ENCODE assay signal across 6 cellular contexts in genomic region chr1:44820328-44820944, GRCh38. TPM values are rescaled to one million over a fixed set of nuclear protein-coding genes. Genes with fewer than 3 reads are reported as not detected.
DNase-seq lines count a peak whose midpoint lies in the region; TF ChIP-seq lines count a peak whose summit lies in the region.

No MANE protein-coding gene starts in this region.

- H3K9me3 ChIP-seq in spleen: no peaks in the 10 kb centered on the region

- H3K27me3 ChIP-seq in spleen (replicated peaks in 1 of 7): no peaks in the 10 kb centered on the region

- no peak for TF ChIP-seq POLR2A in spleen (IDR thresholded peaks at IDR 0.05)

- WGBS in spleen, 5 donors: 12 to 25% (median 14%) methylated on average over 13 to 21 of the region's 21 CpGs

- intact Hi-C loops in spleen (cut with DNase I; ENCODE audit: low total_unique reads): loop anchor here (5.0 kb wide), 1 partner anchor 33 kb away; the partner anchor contains the start of gene BEST4

- H3K27ac ChIP-seq in epithelial cell of prostate (peak overlapping the region; percentile 79), spleen (peak overlapping the region; percentile 94 to 99 (median 97))

- no peak for DNase-seq in Jurkat, Clone E6-1 (ENCODE audit: low read depth, low spot score)
- DNase-seq in epithelial cell of prostate (ENCODE audit: low read depth, low spot score) (no peak), spleen (no peak), NCI-H69 (lab: John Stamatoyannopoulos, UW) (no peak), UCSD-AML1 (lab: John Stamatoyannopoulos, UW; ENCODE audit: unreplicated experiment) (no peak)
- no peak for DNase-seq in activated effector memory CD4-positive, alpha-beta T cell treated with anti-CD3 and anti-CD28 coated beads, Interleukin-2, amount 50 U/mL, for 16 hours

- peak overlapping the region; percentile 62 for H3K4me3 ChIP-seq in Jurkat, Clone E6-1 (ENCODE audit: low read length)
- peak overlapping the region; percentile 39 to 75 (median 48) for H3K4me3 ChIP-seq in spleen

- TF ChIP-seq CTCF in spleen (IDR thresholded peaks at IDR 0.05 in 8 of 11, conservative IDR thresholded peaks at IDR 0.05 in 3 of 11): no peak

- peaks cover 0 to 33% (median 28%) of the 10 kb centered on the region in 6 donors for H3K4me1 ChIP-seq in spleen

- no peaks in the 10 kb centered on the region for H3K36me3 ChIP-seq in spleen

RNA-seq across cellular contexts. Expression of gene BTBD19, which starts 12.1 kb away (rescaled TPM):
- polyA plus RNA-seq in Jurkat, Clone E6-1 (2012; ENCODE audit: insufficient read depth, insufficient read length): 0.65 TPM
- total RNA-seq in spleen: 10 to 100 TPM in 1 of 7 donors, 1 to 10 TPM in 6; 2.8 to 11.9 (median 7.3) TPM
- 1 to 10 TPM in 2 of 3 donors, under 1 TPM in 1; 0.73 to 5.5 (median 1.1) TPM for polyA plus RNA-seq in spleen

RNA-seq across cellular contexts. Expression of gene DYNLT4, which starts 13.3 kb away (rescaled TPM):
- polyA plus RNA-seq in Jurkat, Clone E6-1 (2012; ENCODE audit: insufficient read depth, insufficient read length): not detected
- total RNA-seq in spleen: 1 to 10 TPM in 2 of 7 donors, under 1 TPM in 2, not detected in 3; 0.82 to 2.1 (median 1.1) TPM
- under 1 TPM; 0.15 to 0.58 (median 0.22) TPM for polyA plus RNA-seq in spleen

RNA-seq across cellular contexts. Expression of gene PLK3, which starts 20.3 kb away (rescaled TPM):
- polyA plus RNA-seq in Jurkat, Clone E6-1 (2012; ENCODE audit: insufficient read depth, insufficient read length): 8.9 TPM
- total RNA-seq in spleen: 10 to 100 TPM; 22.0 to 51.7 (median 33.1) TPM
- polyA plus RNA-seq in spleen: 10 to 100 TPM; 14.7 to 24.6 (median 24.3) TPM

RNA-seq across cellular contexts. Expression of gene PTCH2, which starts 22.6 kb away (rescaled TPM):
- polyA plus RNA-seq in Jurkat, Clone E6-1 (2012; ENCODE audit: insufficient read depth, insufficient read length): 0.48 TPM
- total RNA-seq in spleen: 1 to 10 TPM; 1.0 to 1.5 (median 1.2) TPM
- 1 to 10 TPM in 2 of 3 donors, under 1 TPM in 1; 0.56 to 1.6 (median 1.3) TPM for polyA plus RNA-seq in spleen

RNA-seq across cellular contexts. Expression of gene BEST4, which starts 32.5 kb away (rescaled TPM):
- not detected for polyA plus RNA-seq in Jurkat, Clone E6-1 (2012; ENCODE audit: insufficient read depth, insufficient read length)
- total RNA-seq in spleen: under 1 TPM in 4 of 7 donors, not detected in 3; 0.16 to 0.61 (median 0.30) TPM
- polyA plus RNA-seq in spleen: under 1 TPM; 0.32 to 0.89 (median 0.80) TPM
